Comparison of ENCODE assay signal across 8 cellular contexts in genomic region chr16:3400779-3401688, GRCh38. TPM values are rescaled to one million over a fixed set of nuclear protein-coding genes. Genes with fewer than 3 reads are reported as not detected.
DNase-seq lines count a peak whose midpoint lies in the region; ATAC-seq, FAIRE-seq and TF ChIP-seq lines count a peak whose summit lies in the region.

TSS of gene ZNF174 (plus strand) at chr16:3401215. CDS start at chr16:3402005, 790 bp downstream.
TSS of gene ZSCAN32 (minus strand) at chr16:3401004. CDS start at chr16:3397557, 3,447 bp downstream.

- no peak for TF ChIP-seq CTCF in D721Med (IDR thresholded peaks at IDR 0.05; ENCODE audit: insufficient read depth, missing control alignments)
- TF ChIP-seq CTCF in OCI-LY1 (IDR thresholded peaks at IDR 0.05; ENCODE audit: low read length), result no peak
- TF ChIP-seq CTCF in endothelial cell of umbilical vein (IDR thresholded peaks at IDR 0.05; ENCODE audit: extremely low read depth in 1 of 2, insufficient read depth in 1 of 2, low read depth in 1 of 2, low read length in 2 of 2), result peak in 1 of 2 donors; percentile 1

- H3K9me2 ChIP-seq in OCI-LY1 (ENCODE audit: low read depth, low read length), result no peaks in the 10 kb centered on the region

- peaks cover 13% of the 10 kb centered on the region for H3K79me2 ChIP-seq in OCI-LY1 (ENCODE audit: insufficient read depth, low read length)
- peaks cover 10% of the 10 kb centered on the region for H3K79me2 ChIP-seq in endothelial cell of umbilical vein (ENCODE audit: control insufficient read depth, insufficient read depth, low read length)

- peak; percentile 97 for ATAC-seq in GM21447 (IDR thresholded peaks at IDR 0.05; ENCODE audit: unreplicated experiment)

- H3K4me2 ChIP-seq in OCI-LY1 (ENCODE audit: low read length), result peak within 1 kb of the TSS; percentile 95
- H3K4me2 ChIP-seq in endothelial cell of umbilical vein (ENCODE audit: insufficient read depth, low read length), result peak within 1 kb of the TSS; percentile 90

- peak; percentile 98 for DNase-seq in D721Med (ENCODE audit: insufficient read length, low spot score)
- DNase-seq in activated CD8-positive, alpha-beta memory T cell treated with anti-CD3 and anti-CD28 coated beads, Interleukin-2, amount 50 U/mL, for 4 hours, result peak; percentile 98
- DNase-seq in endothelial cell of umbilical vein (ENCODE audit: low read depth, low spot score), result peak; percentile 100
- DNase-seq in middle frontal gyrus (ENCODE audit: extremely low spot score, low spot score), result peak; percentile 99
- peak; percentile 95 to 97 for DNase-seq in stimulated activated CD8-positive, alpha-beta memory T cell treated with anti-CD3 and anti-CD28 coated beads, Interleukin-2, amount 100 ng/mL, for 48 hours (ENCODE audit: low read depth in 2 of 2)

- H3K27ac ChIP-seq in HUES64 (ENCODE audit: low read depth, low read length) (peak within 1 kb of the TSS; percentile 75), OCI-LY1 (ENCODE audit: low read depth, low read length, poor library complexity, severe bottlenecking) (peak within 1 kb of the TSS; percentile 39), endothelial cell of umbilical vein (ENCODE audit: insufficient read depth, low read depth, low read length) (peak within 1 kb of the TSS; percentile 42)

- H3K27me3 ChIP-seq in HUES64 (ENCODE audit: insufficient read depth, low read length), result no peaks in the 10 kb centered on the region
- H3K27me3 ChIP-seq in OCI-LY1 (ENCODE audit: insufficient read depth, low read length), result no peaks in the 10 kb centered on the region
- no peaks in the 10 kb centered on the region for H3K27me3 ChIP-seq in endothelial cell of umbilical vein (ENCODE audit: control insufficient read depth in 2 of 2, insufficient read depth in 2 of 2, low read length in 2 of 2)

- no peak within 1 kb of the TSS for H2AFZ ChIP-seq in OCI-LY1 (ENCODE audit: low read length)
- peak within 1 kb of the TSS; percentile 77 for H2AFZ ChIP-seq in endothelial cell of umbilical vein (ENCODE audit: low read depth, low read length)

- BruUV-seq in endothelial cell of umbilical vein (replicated peaks; lab: Mats Ljungman, UMichigan), result TSS peak; percentile 26

- POLR2A ChIA-PET in endothelial cell of umbilical vein (lab: Charles Lee), result interaction anchor here (0.5 to 1.6 kb wide), 4 partner anchors 36 to 118 kb away, joined by 3 to 5 read pairs (median 4); partner anchors contain the start of genes NAA60, ZNF263 and ZNF597

- H3K4me1 ChIP-seq in HUES64 (ENCODE audit: insufficient read depth, low read length) (no peaks in the 10 kb centered on the region), OCI-LY1 (ENCODE audit: insufficient read depth, low read length, severe bottlenecking) (peaks cover 15% of the 10 kb centered on the region), endothelial cell of umbilical vein (ENCODE audit: control insufficient read depth, extremely low read depth, insufficient read depth, low read length) (peaks cover 13% of the 10 kb centered on the region)

- intact Hi-C loops in endothelial cell of umbilical vein (cut with micrococcal nuclease), result loop anchor here (1.0 to 5.0 kb wide), 7 partner anchors 34 to 137 kb away; partner anchors contain the start of genes NAA60, TIGD7, ZNF263 and ZNF597

- dilution Hi-C loops in endothelial cell of umbilical vein (cut with MboI; ENCODE audit: extremely low pct_ligation_motif_present, low sequenced_read_pairs), result no loop called here

- no peak for FAIRE-seq in D721Med (lab: Jason Lieb, UNC)
- peak; percentile 99 for FAIRE-seq in endothelial cell of umbilical vein (lab: Jason Lieb, UNC)

- under 1% methylated on average over 95 of the region's 95 CpGs for WGBS in HUES64

- peak; percentile 94 for TF ChIP-seq POLR2A in endothelial cell of umbilical vein (IDR thresholded peaks at IDR 0.05; ENCODE audit: low read depth, low read length)

- H3K9me3 ChIP-seq in HUES64 (ENCODE audit: insufficient read depth, low read depth, low read length) (peaks cover 24% of the 10 kb centered on the region; the same call in 1 of the 2 replicates), OCI-LY1 (ENCODE audit: low read length) (0 out of 2 replicates have a peak, but pooled peaks cover 4% of the 10 kb centered on the region), endothelial cell of umbilical vein (replicated peaks; ENCODE audit: control insufficient read depth, insufficient read depth, low read length) (no peaks in the 10 kb centered on the region)

- CTCF ChIA-PET in endothelial cell of umbilical vein (lab: Charles Lee), result interaction anchor here (0.9 to 3.4 kb wide), 7 partner anchors 12 to 250 kb away, joined by 3 to 14 read pairs (median 4); partner anchors contain the start of genes CLUAP1 and OR1F1

- H3K36me3 ChIP-seq in HUES64 (ENCODE audit: insufficient read depth, low read length) (peaks cover 54% of the 10 kb centered on the region), OCI-LY1 (ENCODE audit: insufficient read depth, low read length) (peaks cover 59% of the 10 kb centered on the region), endothelial cell of umbilical vein (ENCODE audit: control insufficient read depth in 2 of 2, extremely low read depth in 1 of 2, insufficient read depth in 2 of 2, low read length in 2 of 2) (peaks cover 0 to 5% of the 10 kb centered on the region in 2 experiments)

- H4K20me1 ChIP-seq in OCI-LY1 (ENCODE audit: insufficient read depth, low read length), result no peaks in the 10 kb centered on the region
- no peaks in the 10 kb centered on the region for H4K20me1 ChIP-seq in endothelial cell of umbilical vein (replicated peaks; ENCODE audit: control insufficient read depth, extremely low read depth, insufficient read depth, low read length)

- no peaks in the 10 kb centered on the region for H3F3A ChIP-seq in OCI-LY1 (ENCODE audit: insufficient read depth, low read length)

- no peaks in the 10 kb centered on the region for H3K9me1 ChIP-seq in endothelial cell of umbilical vein (replicated peaks; ENCODE audit: control insufficient read depth, extremely low read depth, insufficient read depth, low read length)

- H3K9ac ChIP-seq in HUES64 (ENCODE audit: low read depth, low read length) (peak within 1 kb of the TSS; percentile 87), OCI-LY1 (ENCODE audit: low read length) (peak within 1 kb of the TSS; percentile 97), endothelial cell of umbilical vein (replicated peaks; ENCODE audit: extremely low read depth, insufficient read depth, low read length) (peak within 1 kb of the TSS; percentile 80)

- H3K4me3 ChIP-seq in HUES64 (ENCODE audit: low read length) (peak within 1 kb of the TSS; percentile 90), OCI-LY1 (ENCODE audit: low read depth, low read length, poor library complexity, severe bottlenecking) (peak within 1 kb of the TSS; percentile 98), endothelial cell of umbilical vein (replicated peaks in 1 of 3; ENCODE audit: insufficient read depth in 1 of 3, low read depth in 1 of 3, low read length in 3 of 3) (peak within 1 kb of the TSS; percentile 66 to 87 (median 82))

TF ChIP-seq in endothelial cell of umbilical vein, 7 proteins besides CTCF, POLR2A, EP300 and RAD21:
- TF ChIP-seq POLR2AphosphoS5 (IDR thresholded peaks at IDR 0.05; ENCODE audit: insufficient read depth, low read depth, low read length) (peak; percentile 91), GATA2 (IDR thresholded peaks at IDR 0.05; ENCODE audit: insufficient read depth, insufficient read length, low read depth, low read length) (no peak), FOS (IDR thresholded peaks at IDR 0.05; ENCODE audit: borderline replicate concordance, insufficient read depth, low read length) (peak; percentile 12), EZH2 (IDR thresholded peaks at IDR 0.05; ENCODE audit: borderline replicate concordance, low read depth, low read length, severe bottlenecking) (no peak)

RNA-seq across cellular contexts. Expression of gene ZNF174, which starts in this region (rescaled TPM):
- polyA plus RNA-seq in HUES64 (2013, experiment 1 of 2), result 8.6 TPM
- 7.4 TPM for polyA plus RNA-seq in HUES64 (2013, experiment 2 of 2)
- total RNA-seq in endothelial cell of umbilical vein, result 7.4 and 9.1 TPM in 2 replicates
- polyA plus RNA-seq in endothelial cell of umbilical vein, result 7.1 and 7.5 TPM in 2 replicates
- 9.0 and 9.3 TPM in 2 replicates for polyA plus RNA-seq in endothelial cell of umbilical vein (2011; cell fraction: cytosol; rRNA removed)
- polyA plus RNA-seq in endothelial cell of umbilical vein (2011; cell fraction: nucleus; rRNA removed), result 8.5 and 8.8 TPM in 2 replicates
- 5.9 and 8.3 TPM in 2 replicates for polyA plus RNA-seq in endothelial cell of umbilical vein (2012)
- polyA minus RNA-seq in endothelial cell of umbilical vein, result 5.1 and 6.2 TPM in 2 replicates
- 5.1 TPM for polyA minus RNA-seq in endothelial cell of umbilical vein (2011; cell fraction: cytosol; rRNA and poly(A)+ RNA removed)
- polyA minus RNA-seq in endothelial cell of umbilical vein (2011; cell fraction: nucleus; rRNA and poly(A)+ RNA removed), result 4.9 and 7.5 TPM in 2 replicates

RNA-seq across cellular contexts. Expression of gene ZSCAN32, which starts in this region (rescaled TPM):
- polyA plus RNA-seq in HUES64 (2013, experiment 1 of 2), result 12.9 TPM
- 12.3 TPM for polyA plus RNA-seq in HUES64 (2013, experiment 2 of 2)
- 10.9 and 13.1 TPM in 2 replicates for total RNA-seq in endothelial cell of umbilical vein
- 8.0 and 9.2 TPM in 2 replicates for polyA plus RNA-seq in endothelial cell of umbilical vein
- 10.5 and 11.5 TPM in 2 replicates for polyA plus RNA-seq in endothelial cell of umbilical vein (2011; cell fraction: cytosol; rRNA removed)
- polyA plus RNA-seq in endothelial cell of umbilical vein (2011; cell fraction: nucleus; rRNA removed), result 13.5 and 15.7 TPM in 2 replicates
- polyA plus RNA-seq in endothelial cell of umbilical vein (2012), result 7.7 and 10.3 TPM in 2 replicates
- polyA minus RNA-seq in endothelial cell of umbilical vein, result 10.5 and 10.9 TPM in 2 replicates
- polyA minus RNA-seq in endothelial cell of umbilical vein (2011; cell fraction: cytosol; rRNA and poly(A)+ RNA removed), result 3.4 TPM
- 3.4 and 5.1 TPM in 2 replicates for polyA minus RNA-seq in endothelial cell of umbilical vein (2011; cell fraction: nucleus; rRNA and poly(A)+ RNA removed)

Comparison
In these comparisons a context has a peak if more than half of its experiments do, and no peak if none do; other contexts are left out.
1. Peak in every context shown above with its lines: DNase-seq, ATAC-seq, H3K4me3 ChIP-seq and H3K27ac ChIP-seq.